ENCODE assay signal across 9 cellular contexts in genomic region chr11:76859708-76860233, GRCh38. TPM values are rescaled to one million over a fixed set of nuclear protein-coding genes. Genes with fewer than 3 reads are reported as not detected.
DNase-seq lines count a peak whose midpoint lies in the region; ATAC-seq and TF ChIP-seq lines count a peak whose summit lies in the region.
"Had no signal": no experiment of that assay in that cellular context is flagged by ENCODE, and none has a peak within 500 bp of the region (broad histone marks: within the 10 kb centered on the region; RNA-seq: fewer than 3 reads in every experiment).

No MANE protein-coding gene starts in this region.

- peak overlapping the region; percentile 70 for H3K4me3 Mint-ChIP-seq in activated T-cell treated with anti-CD3 and anti-CD28 coated beads, Interleukin-2, amount 50 U/mL, for 4 hours
- H3K4me3 Mint-ChIP-seq in activated T-helper 2 cell treated with anti-CD3 and anti-CD28 coated beads, Interferon-gamma antibody, Interleukin-2, Interleukin-4, amounts not matched to agents 10 μg/mL and 5 μg/mL and 100 μg/mL, durations not matched to agents 14 hours and 24 hours and 36 hours (ENCODE audit: low read depth) = peak overlapping the region; percentile 71
- H3K4me3 Mint-ChIP-seq in mesothelial cell of epicardium = peak overlapping the region; percentile 60

- H3K9me3 Mint-ChIP-seq in activated T-cell treated with anti-CD3 and anti-CD28 coated beads, Interleukin-2, amount 50 U/mL, for 4 hours = no peaks in the 10 kb centered on the region
- H3K9me3 Mint-ChIP-seq in activated T-helper 2 cell treated with anti-CD3 and anti-CD28 coated beads, Interferon-gamma antibody, Interleukin-2, Interleukin-4, amounts not matched to agents 10 μg/mL and 5 μg/mL and 100 μg/mL, durations not matched to agents 14 hours and 24 hours and 36 hours = no peaks in the 10 kb centered on the region
- H3K9me3 Mint-ChIP-seq in mesothelial cell of epicardium = no peaks in the 10 kb centered on the region

- no peaks in the 10 kb centered on the region for H3K27me3 Mint-ChIP-seq in activated T-cell treated with anti-CD3 and anti-CD28 coated beads, Interleukin-2, amount 50 U/mL, for 4 hours (ENCODE audit: low read depth)
- peaks cover 2% of the 10 kb centered on the region for H3K27me3 Mint-ChIP-seq in activated T-helper 2 cell treated with anti-CD3 and anti-CD28 coated beads, Interferon-gamma antibody, Interleukin-2, Interleukin-4, amounts not matched to agents 10 μg/mL and 5 μg/mL and 100 μg/mL, durations not matched to agents 14 hours and 24 hours and 36 hours (ENCODE audit: low read depth)
- no peaks in the 10 kb centered on the region for H3K27me3 Mint-ChIP-seq in mesothelial cell of epicardium (ENCODE audit: low read depth)

- H3K4me1 Mint-ChIP-seq in activated T-cell treated with anti-CD3 and anti-CD28 coated beads, Interleukin-2, amount 50 U/mL, for 4 hours (ENCODE audit: low read depth) = peaks cover 19% of the 10 kb centered on the region
- peaks cover 23% of the 10 kb centered on the region for H3K4me1 Mint-ChIP-seq in activated T-helper 2 cell treated with anti-CD3 and anti-CD28 coated beads, Interferon-gamma antibody, Interleukin-2, Interleukin-4, amounts not matched to agents 10 μg/mL and 5 μg/mL and 100 μg/mL, durations not matched to agents 14 hours and 24 hours and 36 hours (ENCODE audit: low read depth)
- peaks cover 13% of the 10 kb centered on the region for H3K4me1 Mint-ChIP-seq in mesothelial cell of epicardium

- no peaks in the 10 kb centered on the region for H3K27me3 ChIP-seq in tibial artery
- H3K27me3 ChIP-seq: MG63 had no signal

- peak overlapping the region; percentile 86 to 93 for H3K27ac ChIP-seq in tibial artery

- H3K4me3 ChIP-seq in tibial artery = no peak overlapping the region

- peak overlapping the region; percentile 51 for H3K27ac Mint-ChIP-seq in activated T-helper 2 cell treated with anti-CD3 and anti-CD28 coated beads, Interferon-gamma antibody, Interleukin-2, Interleukin-4, amounts not matched to agents 10 μg/mL and 5 μg/mL and 100 μg/mL, durations not matched to agents 14 hours and 24 hours and 36 hours
- peak overlapping the region; percentile 30 for H3K27ac Mint-ChIP-seq in mesothelial cell of epicardium

- no peaks in the 10 kb centered on the region for H3K36me3 ChIP-seq in tibial artery
- H3K36me3 ChIP-seq: MG63 had no signal

- no peaks in the 10 kb centered on the region for H3K9me3 ChIP-seq in tibial artery
- H3K9me3 ChIP-seq: MG63 had no signal

- intact Hi-C loops in activated T-helper 2 cell treated with anti-CD3 and anti-CD28 coated beads, Interferon-gamma antibody, Interleukin-2, Interleukin-4, amounts not matched to agents 10 μg/mL and 5 μg/mL and 100 μg/mL, durations not matched to agents 14 hours and 24 hours and 36 hours (cut with micrococcal nuclease) = loop anchor here (5.0 kb wide), 1 partner anchor 52 kb away; no protein-coding TSS in a partner anchor
- intact Hi-C loops in tibial artery (cut with DNase I; ENCODE audit: low total_unique reads) = no loop called here

- no peak for TF ChIP-seq CTCF in mesothelial cell of epicardium (IDR thresholded peaks at IDR 0.05; ENCODE audit: unreplicated experiment)
- TF ChIP-seq CTCF in tibial artery (IDR thresholded peaks at IDR 0.05) = no peak

- H3K4me1 ChIP-seq in tibial artery = peaks cover 0 to 23% (median 15%) of the 10 kb centered on the region in 4 donors

- no peak for ATAC-seq in activated T-cell treated with anti-CD3 and anti-CD28 coated beads, Interleukin-2, amount 50 U/mL, for 4 hours

- DNase-seq in activated T-cell treated with anti-CD3 and anti-CD28 coated beads, Interleukin-2, amount 50 U/mL, for 4 hours = no peak
- DNase-seq in activated T-cell treated with anti-CD3 and anti-CD28 coated beads for 4 hours (no peak), mesothelial cell of epicardium (ENCODE audit: low spot score in 2 of 2, unreplicated experiment in 2 of 2) (no peak), tibial artery (no peak), NCI-H510A treated with DMSO at 0.1 percent for 48 hours (lab: John Stamatoyannopoulos, UW) (no peak), ACHN (no peak), COLO829 (ENCODE audit: low spot score) (no peak)
- no peak for DNase-seq in activated T-helper 2 cell treated with anti-CD3 and anti-CD28 coated beads, Interferon-gamma antibody, Interleukin-2, Interleukin-4, amounts not matched to agents 10 μg/mL and 5 μg/mL and 100 μg/mL, durations not matched to agents 14 hours and 24 hours and 36 hours (ENCODE audit: low spot score)

- in situ Hi-C loops in ACHN (cut with HindIII; ENCODE audit: low pct_ligation_motif_present, low pct_unique_long_range_greater_than_20kb, low sequenced_read_pairs) = no loop called here

- no peaks in the 10 kb centered on the region for H3K36me3 Mint-ChIP-seq in activated T-cell treated with anti-CD3 and anti-CD28 coated beads, Interleukin-2, amount 50 U/mL, for 4 hours (ENCODE audit: insufficient read depth)
- H3K36me3 Mint-ChIP-seq in activated T-helper 2 cell treated with anti-CD3 and anti-CD28 coated beads, Interferon-gamma antibody, Interleukin-2, Interleukin-4, amounts not matched to agents 10 μg/mL and 5 μg/mL and 100 μg/mL, durations not matched to agents 14 hours and 24 hours and 36 hours (ENCODE audit: low read depth) = peaks cover 12% of the 10 kb centered on the region
- no peaks in the 10 kb centered on the region for H3K36me3 Mint-ChIP-seq in mesothelial cell of epicardium

RNA-seq across cellular contexts. Expression of gene ACER3, which starts 0.9 kb away (rescaled TPM):
- total RNA-seq in activated T-cell treated with anti-CD3 and anti-CD28 coated beads, Interleukin-2, amount 50 U/mL, for 4 hours = 10 to 100 TPM in 2 of 3 donors, 1 to 10 TPM in 1; 7.8 to 10.3 (median 10.2) TPM
- 15.4 and 15.6 TPM in 2 replicates for total RNA-seq in activated T-helper 2 cell treated with anti-CD3 and anti-CD28 coated beads, Interferon-gamma antibody, Interleukin-2, Interleukin-4, amounts not matched to agents 10 μg/mL and 5 μg/mL and 100 μg/mL, durations not matched to agents 14 hours and 24 hours and 36 hours
- total RNA-seq in mesothelial cell of epicardium = 15.1 to 17.5 TPM (median 16.5 TPM) in 3 replicates
